In the genomic region with DNA sequence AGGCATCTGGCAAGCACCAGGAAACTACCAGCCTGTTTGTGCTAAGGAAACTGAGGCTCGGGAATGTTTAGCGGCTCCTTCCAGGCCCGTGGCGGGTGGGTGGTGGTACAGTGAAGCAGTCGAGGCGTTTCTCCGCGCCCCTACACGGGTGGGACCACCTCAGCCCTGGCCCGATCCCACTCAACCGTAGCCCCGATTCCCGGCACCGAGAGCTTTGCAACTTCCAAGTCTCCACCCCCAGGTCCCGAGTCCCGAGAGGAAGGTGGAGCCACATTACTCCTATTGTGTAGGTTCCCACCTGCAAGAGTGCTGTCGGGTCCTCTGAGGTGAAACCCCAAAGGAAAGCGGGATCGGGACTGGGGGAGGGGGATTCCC, we compare ENCODE assay signal across 1 cellular context.
TF ChIP-seq lines count a peak whose summit lies in the region.

No MANE protein-coding gene starts in this region.

TF ChIP-seq in HEK293, 187 proteins besides CTCF, POLR2A, EP300 and RAD21 (continued from another document):
- TF ChIP-seq ZNF561 (tag by site-specific recombination; IDR thresholded peaks at IDR 0.05; ENCODE audit: borderline replicate concordance) (no peak), ZNF621 (tag by site-specific recombination; IDR thresholded peaks at IDR 0.05) (no peak), KLF10 (tag by site-specific recombination; IDR thresholded peaks at IDR 0.05) (no peak), ZNF398 (tag by site-specific recombination; IDR thresholded peaks at IDR 0.05) (no peak), ZNF121 (tag by site-specific recombination; IDR thresholded peaks at IDR 0.05) (no peak), ZBTB21 (tag by site-specific recombination; IDR thresholded peaks at IDR 0.05) (no peak), ZIC2 (tag by site-specific recombination; IDR thresholded peaks at IDR 0.05) (no peak), ZBTB20 (tag by site-specific recombination; IDR thresholded peaks at IDR 0.05) (peak; percentile 83), ZNF433 (tag by site-specific recombination; IDR thresholded peaks at IDR 0.05; ENCODE audit: low read depth) (no peak), ZNF391 (tag by site-specific recombination; IDR thresholded peaks at IDR 0.05; ENCODE audit: borderline replicate concordance, low read depth) (no peak), BCL11B (tag by site-specific recombination; IDR thresholded peaks at IDR 0.05; ENCODE audit: low read depth) (no peak), ZBTB8A (tag by site-specific recombination; IDR thresholded peaks at IDR 0.05) (no peak), ZNF223 (tag by site-specific recombination; IDR thresholded peaks at IDR 0.05) (no peak), ZNF692 (tag by site-specific recombination; IDR thresholded peaks at IDR 0.05) (no peak), ZNF292 (tag by site-specific recombination; IDR thresholded peaks at IDR 0.05; ENCODE audit: borderline replicate concordance, low read depth) (no peak), ZNF214 (tag by site-specific recombination; IDR thresholded peaks at IDR 0.05; ENCODE audit: borderline replicate concordance) (no peak), SALL2 (tag by site-specific recombination; IDR thresholded peaks at IDR 0.05; ENCODE audit: borderline replicate concordance) (no peak), ZBTB49 (tag by site-specific recombination; IDR thresholded peaks at IDR 0.05; ENCODE audit: low read depth) (no peak), SCRT1 (tag by site-specific recombination; IDR thresholded peaks at IDR 0.05; ENCODE audit: borderline replicate concordance) (peak; percentile 50; the same call in 1 of the 2 replicates), ZBTB7A (tag by site-specific recombination; IDR thresholded peaks at IDR 0.05; ENCODE audit: low read depth) (no peak), ZSCAN16 (tag by site-specific recombination; IDR thresholded peaks at IDR 0.05) (no peak), ZNF658 (tag by site-specific recombination; IDR thresholded peaks at IDR 0.05) (no peak), PRDM4 (tag by site-specific recombination; IDR thresholded peaks at IDR 0.05) (no peak), ZFP69B (tag by site-specific recombination; IDR thresholded peaks at IDR 0.05) (peak; percentile 57), ZNF514 (tag by site-specific recombination; IDR thresholded peaks at IDR 0.05) (no peak), ZNF350 (tag by site-specific recombination; IDR thresholded peaks at IDR 0.05) (no peak), ZNF221 (tag by site-specific recombination; IDR thresholded peaks at IDR 0.05; ENCODE audit: borderline replicate concordance) (no peak), ZNF18 (tag by site-specific recombination; IDR thresholded peaks at IDR 0.05) (no peak), ZNF324 (tag by site-specific recombination; IDR thresholded peaks at IDR 0.05) (no peak)
